20 cellular contexts compared by ENCODE assay signal in the genomic region with DNA sequence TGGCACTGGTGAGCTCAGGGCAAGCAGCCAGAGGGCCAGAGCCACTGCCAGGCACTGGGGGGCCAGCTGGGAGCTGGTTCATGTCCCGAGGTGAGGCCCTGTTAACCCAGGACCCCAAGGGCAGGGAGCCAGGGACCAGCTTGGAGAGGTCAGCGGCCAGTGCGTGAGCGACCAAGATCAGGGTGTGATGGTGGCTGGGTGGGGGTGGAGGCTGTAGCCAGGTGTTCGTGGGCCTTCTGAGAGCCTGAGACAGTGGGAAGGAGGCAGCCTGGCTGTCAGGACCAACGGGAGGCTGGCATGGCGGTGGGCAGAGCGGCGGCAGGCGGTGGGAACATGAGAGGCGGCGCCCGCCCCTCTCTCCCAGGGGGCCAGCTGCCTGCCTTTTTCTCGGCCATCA. TPM values are rescaled to one million over a fixed set of nuclear protein-coding genes. Genes with fewer than 3 reads are reported as not detected.
"Had no signal": no experiment of that assay in that cellular context is flagged by ENCODE, and none has a peak within 500 bp of the region (broad histone marks: within the 10 kb centered on the region; RNA-seq: fewer than 3 reads in every experiment).

No MANE protein-coding gene starts in this region.

- H3K27ac Mint-ChIP-seq: activated CD8-positive, alpha-beta T cell treated with anti-CD3 and anti-CD28 coated beads, Interleukin-2, amount 10 ng/mL, durations not matched to agents 7 days and 5 days; activated naive CD4-positive, alpha-beta T cell treated with anti-CD3 and anti-CD28 coated beads, Interleukin-2, amount 10 ng/mL, durations not matched to agents 7 days and 5 days; activated naive CD8-positive, alpha-beta T cell treated with anti-CD3 and anti-CD28 coated beads, Interleukin-2, amount 50 U/mL, for 24 hours; endodermal cell; nephron; stimulated activated naive CD8-positive, alpha-beta T cell treated with anti-CD3 and anti-CD28 coated beads, Interleukin-15, Interleukin-2, amounts not matched to agents 100 ng/mL and 50 ng/mL, for 24 hours had no signal

- H3K4me3 Mint-ChIP-seq: activated CD4-positive, alpha-beta T cell treated with anti-CD3 and anti-CD28 coated beads, Interleukin-2, amount 10 ng/mL, durations not matched to agents 7 days and 5 days; activated CD8-positive, alpha-beta T cell treated with anti-CD3 and anti-CD28 coated beads, Interleukin-2, amount 10 ng/mL, durations not matched to agents 7 days and 5 days; activated naive CD4-positive, alpha-beta T cell treated with anti-CD3 and anti-CD28 coated beads, Interleukin-2, amount 10 ng/mL, durations not matched to agents 7 days and 5 days; activated naive CD8-positive, alpha-beta T cell treated with anti-CD3 and anti-CD28 coated beads, Interleukin-2, amount 50 U/mL, for 24 hours; activated T-cell treated with anti-CD3 and anti-CD28 coated beads, Interleukin-2, amount 50 U/mL, for 4 hours; endodermal cell; nephron; stimulated activated naive CD8-positive, alpha-beta T cell treated with anti-CD3 and anti-CD28 coated beads, Interleukin-15, Interleukin-2, amounts not matched to agents 100 ng/mL and 50 ng/mL, for 24 hours had no signal

- ATAC-seq: activated CD8-positive, alpha-beta T cell treated with anti-CD3 and anti-CD28 coated beads, Interleukin-2, amount 10 ng/mL, durations not matched to agents 7 days and 5 days; activated naive CD8-positive, alpha-beta T cell treated with anti-CD3 and anti-CD28 coated beads, Interleukin-2, amount 50 U/mL, for 24 hours had no signal

- H3K27me3 Mint-ChIP-seq: activated CD4-positive, alpha-beta T cell treated with anti-CD3 and anti-CD28 coated beads, Interleukin-2, amount 10 ng/mL, durations not matched to agents 7 days and 5 days; activated naive CD4-positive, alpha-beta T cell treated with anti-CD3 and anti-CD28 coated beads, Interleukin-2, amount 10 ng/mL, durations not matched to agents 7 days and 5 days; activated naive CD8-positive, alpha-beta T cell treated with anti-CD3 and anti-CD28 coated beads, Interleukin-2, amount 50 U/mL, for 24 hours; stimulated activated naive CD8-positive, alpha-beta T cell treated with anti-CD3 and anti-CD28 coated beads, Interleukin-15, Interleukin-2, amounts not matched to agents 100 ng/mL and 50 ng/mL, for 24 hours had no signal

- H3K4me1 Mint-ChIP-seq: endodermal cell had no signal

- H3K4me3 ChIP-seq: lung, suprapubic skin had no signal

- H3K27me3 ChIP-seq: brain microvascular endothelial cell, suprapubic skin had no signal

- H3K27ac ChIP-seq: brain microvascular endothelial cell, epithelial cell of prostate, suprapubic skin had no signal

- H3K9me3 ChIP-seq: suprapubic skin had no signal

- DNase-seq: activated CD4-positive, alpha-beta T cell treated with anti-CD3 and anti-CD28 coated beads, Interleukin-2, amount 10 ng/mL, durations not matched to agents 7 days and 5 days; activated CD4-positive, CD25-positive, alpha-beta regulatory T cell; activated CD8-positive, alpha-beta T cell treated with anti-CD3 and anti-CD28 coated beads, Interleukin-2, amount 10 ng/mL, durations not matched to agents 7 days and 5 days; activated effector memory CD4-positive, alpha-beta T cell treated with Interleukin-2 at 50 U/mL for 16 hours; activated naive CD4-positive, alpha-beta T cell treated with anti-CD3 and anti-CD28 coated beads, Interleukin-2, amount 10 ng/mL, durations not matched to agents 7 days and 5 days; activated naive CD8-positive, alpha-beta T cell treated with anti-CD3 and anti-CD28 coated beads, Interleukin-2, amount 50 U/mL, for 24 hours; activated T-cell treated with anti-CD3 and anti-CD28 coated beads, Interleukin-2, amount 50 U/mL, for 4 hours; aorta; brain microvascular endothelial cell; dermis blood vessel endothelial cell; endodermal cell; foreskin fibroblast; stimulated activated CD4-positive, alpha-beta T cell treated with anti-CD3 and anti-CD28 coated beads, Interleukin-2, amount 100 ng/mL, for 24 hours; trophoblast cell had no signal

- H3K9me3 Mint-ChIP-seq: activated CD4-positive, alpha-beta T cell treated with anti-CD3 and anti-CD28 coated beads, Interleukin-2, amount 10 ng/mL, durations not matched to agents 7 days and 5 days; activated naive CD4-positive, alpha-beta T cell treated with anti-CD3 and anti-CD28 coated beads, Interleukin-2, amount 10 ng/mL, durations not matched to agents 7 days and 5 days; activated naive CD8-positive, alpha-beta T cell treated with anti-CD3 and anti-CD28 coated beads, Interleukin-2, amount 50 U/mL, for 24 hours; activated T-cell treated with anti-CD3 and anti-CD28 coated beads, Interleukin-2, amount 50 U/mL, for 4 hours; endodermal cell; nephron; stimulated activated naive CD8-positive, alpha-beta T cell treated with anti-CD3 and anti-CD28 coated beads, Interleukin-15, Interleukin-2, amounts not matched to agents 100 ng/mL and 50 ng/mL, for 24 hours had no signal

RNA-seq across cellular contexts. Expression of a gene that starts 20.4 kb away (rescaled TPM):
- total RNA-seq: activated CD4-positive, alpha-beta T cell treated with anti-CD3 and anti-CD28 coated beads, Interleukin-2, amount 10 ng/mL, durations not matched to agents 7 days and 5 days; glomerular endothelial cell had no signal
- polyA plus RNA-seq: aorta had no signal
